ENCODE assay signal across 29 cellular contexts in the genomic region with DNA sequence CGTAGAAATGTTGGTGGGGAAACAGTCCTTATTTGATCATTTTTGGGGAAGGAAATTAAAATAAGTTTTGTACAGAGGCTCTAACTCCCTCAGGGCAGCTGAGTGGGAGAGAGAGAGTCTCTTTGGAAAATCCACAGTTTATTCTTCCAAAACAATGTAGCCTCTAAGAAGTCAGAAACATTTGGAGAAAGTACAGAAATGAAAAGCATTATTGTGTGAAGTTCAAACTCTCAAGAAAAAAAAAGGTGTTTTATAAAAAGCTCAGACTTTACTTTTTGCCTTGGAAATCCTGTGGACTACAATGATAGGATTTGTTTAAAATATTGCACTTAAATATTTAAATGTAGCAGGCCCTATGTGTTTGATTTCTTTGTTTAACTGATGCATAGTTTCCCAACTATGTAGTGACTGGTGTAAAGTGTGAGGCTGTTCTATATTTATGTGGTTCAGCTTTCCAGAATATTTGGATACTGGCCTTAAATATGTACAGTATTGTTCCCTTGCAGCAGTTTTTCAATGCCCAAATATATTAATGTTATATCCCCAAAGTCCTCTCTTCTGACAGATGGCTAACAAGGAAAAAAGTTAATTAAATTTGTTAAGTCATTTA.
DNase-seq lines count a peak whose midpoint lies in the region; ATAC-seq and TF ChIP-seq lines count a peak whose summit lies in the region.
"Had no signal": no experiment of that assay in that cellular context is flagged by ENCODE, and none has a peak within 500 bp of the region (broad histone marks: within the 10 kb centered on the region; RNA-seq: fewer than 3 reads in every experiment).

No MANE protein-coding gene starts in this region.

- H4K20me1 ChIP-seq in osteoblast (ENCODE audit: insufficient read depth, low read length), result no peaks in the 10 kb centered on the region

- no peaks in the 10 kb centered on the region for H3K4me1 ChIP-seq in left ventricle myocardium inferior
- H3K4me1 ChIP-seq in osteoblast (ENCODE audit: insufficient read depth, low read length), result no peaks in the 10 kb centered on the region
- H3K4me1 ChIP-seq: colonic mucosa, gastrocnemius medialis, right lobe of liver had no signal

- H3K9me3 ChIP-seq in left ventricle myocardium inferior (replicated peaks) (peaks cover 14% of the 10 kb centered on the region), osteoblast (ENCODE audit: low read depth, low read length) (no peaks in the 10 kb centered on the region)
- H3K9me3 ChIP-seq: colonic mucosa, gastrocnemius medialis, right lobe of liver had no signal

- H3K79me2 ChIP-seq in osteoblast (ENCODE audit: insufficient read depth, low read length), result no peaks in the 10 kb centered on the region

- H3K4me2 ChIP-seq in osteoblast (ENCODE audit: insufficient read depth, low read length), result no peak overlapping the region

- intact Hi-C loops in left ventricle myocardium inferior (cut with micrococcal nuclease) (no loop called here), left cardiac atrium (cut with DNase I) (no loop called here)

- H3K36me3 ChIP-seq in left ventricle myocardium inferior (no peaks in the 10 kb centered on the region), osteoblast (ENCODE audit: insufficient read depth, low read length) (no peaks in the 10 kb centered on the region)
- H3K36me3 ChIP-seq: colonic mucosa, gastrocnemius medialis, right lobe of liver had no signal

- no peak for ATAC-seq in left cardiac atrium
- ATAC-seq: gastrocnemius medialis; HepG2; left ventricle myocardium superior; natural killer cell treated with Interleukin-12 subunit alpha and Interleukin-12 subunit beta and Interleukin-15 and Interleukin-18, amount 100 ng/mL, for 72 hours; right lobe of liver; stimulated activated effector memory CD8-positive, alpha-beta T cell treated with anti-CD3 and anti-CD28 coated beads, Interleukin-12 subunit alpha, Interleukin-12 subunit beta, amount 100 ng/mL, for 72 hours had no signal

- no peaks in the 10 kb centered on the region for H3K27me3 ChIP-seq in left ventricle myocardium inferior (ENCODE audit: low read depth)
- no peaks in the 10 kb centered on the region for H3K27me3 ChIP-seq in osteoblast (ENCODE audit: insufficient read depth, low read length)
- H3K27me3 ChIP-seq: colonic mucosa, gastrocnemius medialis, right lobe of liver had no signal

- TF ChIP-seq CTCF in left ventricle myocardium inferior (IDR thresholded peaks at IDR 0.05; ENCODE audit: borderline replicate concordance), result no peak
- no peak for TF ChIP-seq CTCF in osteoblast (IDR thresholded peaks at IDR 0.05; ENCODE audit: extremely low read depth, low read depth, low read length)

- H3K27ac ChIP-seq in left ventricle myocardium inferior (replicated peaks) (peak overlapping the region; percentile 43), osteoblast (ENCODE audit: low read depth, low read length) (no peak overlapping the region)
- H3K27ac ChIP-seq: colonic mucosa, right lobe of liver, RWPE1 had no signal

- DNase-seq in left ventricle myocardium inferior, result no peak
- no peak for DNase-seq in left cardiac atrium
- peak; percentile 54 for DNase-seq in fibroblast of peridontal ligament (ENCODE audit: extremely low read depth)
- no peak for DNase-seq in osteoblast (ENCODE audit: insufficient read length, low spot score, missing footprints)
- no peak for DNase-seq in cerebellar nuclear complex (lab: John Stamatoyannopoulos, UW)
- no peak for DNase-seq in CD1c-positive myeloid dendritic cell (ENCODE audit: extremely low spot score)
- no peak for DNase-seq in stimulated activated CD4-positive, alpha-beta T cell treated with anti-CD3 and anti-CD28 coated beads, Interleukin-4, amount 100 ng/mL, for 24 hours
- DNase-seq in glomerular visceral epithelial cell (ENCODE audit: extremely low spot score), result no peak
- DNase-seq: 8988T; activated CD4-positive, alpha-beta T cell treated with anti-CD3 and anti-CD28 coated beads for 48 hours; activated T-cell treated with anti-CD3 and anti-CD28 coated beads, Interleukin-2, amount 50 U/mL, for 24 hours; colonic mucosa; DND-41; effector memory CD4-positive, alpha-beta T cell; erythroblast; gastrocnemius medialis; Kasumi-1; left ventricle myocardium superior; MV-4-11; NCI-H146; NCI-H510A; right lobe of liver; stimulated activated CD4-positive, alpha-beta T cell treated with anti-CD3 and anti-CD28 coated beads, Interleukin-12 subunit alpha, Interleukin-12 subunit beta, amount 100 ng/mL, for 4 hours; stimulated activated CD4-positive, alpha-beta T cell treated with anti-CD3 and anti-CD28 coated beads, Interleukin-4, amount 100 ng/mL, for 1 hour; substantia nigra had no signal

- H3K4me3 ChIP-seq in left ventricle myocardium inferior, result no peak overlapping the region
- H3K4me3 ChIP-seq in osteoblast (ENCODE audit: insufficient read depth, low read length), result no peak overlapping the region
- H3K4me3 ChIP-seq: colonic mucosa, gastrocnemius medialis, right lobe of liver had no signal

- H2AFZ ChIP-seq in osteoblast (ENCODE audit: low read length), result peak overlapping the region; percentile 73
